Comparison of ENCODE assay signal across 24 cellular contexts in the genomic region with DNA sequence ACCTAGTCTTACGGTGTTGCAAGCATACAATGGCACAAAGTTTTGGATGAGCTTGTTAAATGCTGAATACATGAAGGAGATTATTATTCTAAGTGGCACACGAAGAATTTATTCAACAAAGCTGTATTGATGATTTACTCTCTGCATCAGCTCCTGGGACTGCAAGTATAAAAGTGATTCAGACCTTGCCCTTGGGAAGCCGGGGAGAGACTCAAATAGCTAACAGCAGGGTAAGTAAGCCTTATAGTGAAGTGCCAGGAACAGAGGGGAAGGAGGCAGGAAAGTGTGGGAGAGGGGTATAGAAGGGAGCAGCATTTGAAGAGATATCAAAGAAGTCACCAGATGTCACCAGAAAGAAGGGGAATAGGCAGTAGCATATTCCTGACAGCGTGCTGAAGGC.
A peak's percentile ranks its signal among the peaks of the same experiment; 100 is the strongest.
DNase-seq lines count a peak whose midpoint lies in the region; ATAC-seq and TF ChIP-seq lines count a peak whose summit lies in the region.
"Had no signal": no experiment of that assay in that cellular context is flagged by ENCODE, and none has a peak within 500 bp of the region (broad histone marks: within the 10 kb centered on the region; RNA-seq: fewer than 3 reads in every experiment).

No MANE protein-coding gene starts in this region.

- H3K4ac ChIP-seq in IMR-90 (ENCODE audit: low read depth, low read length): peak overlapping the region; percentile 88

- 81% methylated on average over 2 of the region's 4 CpGs; no CpG with 5 or more reads in 1 of the 2 experiments for WGBS in IMR-90 (ENCODE audit: extremely low coverage in 2 of 2, insufficient read length in 1 of 2), 2 experiments

- no peak for TF ChIP-seq POLR2A in IMR-90 (IDR thresholded peaks at IDR 0.05; ENCODE audit: low read depth, low read length)

- H3K4me3 ChIP-seq in AG10803 (ENCODE audit: low read length): peak overlapping the region; percentile 2
- no peak overlapping the region for H3K4me3 ChIP-seq in IMR-90 (ENCODE audit: insufficient read depth, low read depth, low read length)
- H3K4me3 ChIP-seq in epithelial cell of esophagus (ENCODE audit: low read length): no peak overlapping the region
- H3K4me3 ChIP-seq in neural progenitor cell: no peak overlapping the region
- H3K4me3 ChIP-seq: body of pancreas, prostate gland, suprapubic skin, vagina had no signal

- no peak overlapping the region for H3K4me3 Mint-ChIP-seq in neural progenitor cell
- H3K4me3 Mint-ChIP-seq: activated naive CD8-positive, alpha-beta T cell; CD4-positive, alpha-beta T cell had no signal

- H3K36me3 Mint-ChIP-seq in neural progenitor cell: no peaks in the 10 kb centered on the region

- H2AK5ac ChIP-seq in IMR-90 (ENCODE audit: low read depth, low read length): peak overlapping the region; percentile 97

- dilution Hi-C loops in IMR-90 (cut with HindIII; ENCODE audit: low sequenced_read_pairs, unreplicated experiment): no loop called here

- peak overlapping the region; percentile 6 for H2AFZ ChIP-seq in IMR-90 (replicated peaks; ENCODE audit: low read length, poor library complexity)
- no peak overlapping the region for H2AFZ ChIP-seq in neural progenitor cell (replicated peaks)

- CTCF ChIA-PET in IMR-90 (lab: Yijun Ruan, JAX): interaction anchor here (1.0 kb wide), 1 partner anchor 23 kb away, joined by 3 read pairs; no protein-coding TSS in a partner anchor

- H3K79me1 ChIP-seq in IMR-90 (ENCODE audit: low read depth in 1 of 2, low read length in 2 of 2): peaks cover 11 to 55% of the 10 kb centered on the region in 2 experiments

- H3K9ac ChIP-seq in IMR-90 (ENCODE audit: low read depth, low read length) (peak overlapping the region; percentile 13; the same call in 1 of the 2 replicates), neural progenitor cell (no peak overlapping the region)

- H3K27me3 Mint-ChIP-seq in neural progenitor cell (ENCODE audit: insufficient read depth, low read depth): peaks cover 6% of the 10 kb centered on the region

- H3K79me2 ChIP-seq in neural progenitor cell (ENCODE audit: low read depth): no peaks in the 10 kb centered on the region

- in situ Hi-C loops in IMR-90 (cut with MboI; ENCODE audit: low sequenced_read_pairs): no loop called here

- H3K18ac ChIP-seq in IMR-90 (ENCODE audit: low read depth, low read length): peak overlapping the region; percentile 81; the same call in 1 of the 2 replicates

- TF ChIP-seq RAD21 in IMR-90 (IDR thresholded peaks at IDR 0.05; ENCODE audit: low read length): no peak

- no peaks in the 10 kb centered on the region for H3K9me3 Mint-ChIP-seq in neural progenitor cell
- H3K9me3 Mint-ChIP-seq: CD4-positive, alpha-beta T cell had no signal

- H3K4me2 ChIP-seq in IMR-90 (ENCODE audit: low read depth, low read length) (no peak overlapping the region), neural progenitor cell (no peak overlapping the region)

- ATAC-seq in IMR-90 (ENCODE audit: low read depth) (no peak), GM18502 (IDR thresholded peaks at IDR 0.05; ENCODE audit: poor library complexity, unreplicated experiment) (no peak), HG02763 (IDR thresholded peaks at IDR 0.05; ENCODE audit: unreplicated experiment) (no peak)
- ATAC-seq: body of pancreas had no signal

- TF ChIP-seq CTCF in AG10803 (conservative IDR thresholded peaks at IDR 0.05; ENCODE audit: low read length): no peak
- no peak for TF ChIP-seq CTCF in IMR-90 (conservative IDR thresholded peaks at IDR 0.05; ENCODE audit: low read depth, low read length)
- TF ChIP-seq CTCF in epithelial cell of esophagus (IDR thresholded peaks at IDR 0.05; ENCODE audit: insufficient read depth, low read depth, low read length, missing control alignments): no peak
- TF ChIP-seq CTCF in neural progenitor cell (IDR thresholded peaks at IDR 0.05): no peak

- H4K5ac ChIP-seq in IMR-90 (ENCODE audit: low read depth, low read length): peak overlapping the region; percentile 75

- peak overlapping the region; percentile 41; the same call in 1 of the 2 replicates for H3K23ac ChIP-seq in IMR-90 (ENCODE audit: low read depth, low read length)

- peak overlapping the region; percentile 99 for H4K91ac ChIP-seq in IMR-90 (ENCODE audit: insufficient read depth, low read depth, low read length)

- peak overlapping the region; percentile 57 for H3K27ac Mint-ChIP-seq in neural progenitor cell
- H3K27ac Mint-ChIP-seq: activated naive CD8-positive, alpha-beta T cell; CD4-positive, alpha-beta T cell had no signal

- peaks cover 43% of the 10 kb centered on the region for H3K9me1 ChIP-seq in IMR-90 (ENCODE audit: insufficient read depth, low read length)

- no peak overlapping the region; the same call in 1 of the 2 replicates for H3K56ac ChIP-seq in IMR-90 (ENCODE audit: extremely low read depth, insufficient read depth, low read length)

- H3K9me3 ChIP-seq in IMR-90 (ENCODE audit: control insufficient read depth, insufficient read depth, low read length) (no peaks in the 10 kb centered on the region), neural progenitor cell (ENCODE audit: low read depth) (no peaks in the 10 kb centered on the region)
- H3K9me3 ChIP-seq: body of pancreas, neutrophil, prostate gland, suprapubic skin, vagina had no signal

- H3K36me3 ChIP-seq in IMR-90 (ENCODE audit: control insufficient read depth, insufficient read depth, low read length) (no peaks in the 10 kb centered on the region), neural progenitor cell (no peaks in the 10 kb centered on the region)
- H3K36me3 ChIP-seq: neutrophil, prostate gland, suprapubic skin, vagina had no signal

- H3K14ac ChIP-seq in IMR-90 (replicated peaks; ENCODE audit: low read depth, low read length): peak overlapping the region; percentile 83

- peak overlapping the region; percentile 95 for H2BK20ac ChIP-seq in IMR-90 (ENCODE audit: low read depth, low read length)

- no peaks in the 10 kb centered on the region for H3K27me3 ChIP-seq in IMR-90 (ENCODE audit: control insufficient read depth, insufficient read depth, low read length)
- no peaks in the 10 kb centered on the region for H3K27me3 ChIP-seq in neural progenitor cell
- H3K27me3 ChIP-seq: body of pancreas, neutrophil, suprapubic skin, vagina had no signal

- peaks cover 5% of the 10 kb centered on the region for H3K4me1 Mint-ChIP-seq in neural progenitor cell

- intact Hi-C loops in IMR-90 (cut with micrococcal nuclease): no loop called here

- POLR2A ChIA-PET in IMR-90 (lab: Charles Lee; ENCODE audit: unreplicated experiment): interaction anchor here (0.6 kb wide), 1 partner anchor 12 kb away, joined by 3 read pairs; no protein-coding TSS in a partner anchor

- H4K20me1 ChIP-seq in IMR-90 (ENCODE audit: insufficient read depth, low read length) (no peaks in the 10 kb centered on the region), neural progenitor cell (ENCODE audit: low read depth) (no peaks in the 10 kb centered on the region)

- BruUV-seq in IMR-90 (replicated peaks; lab: Mats Ljungman, UMichigan): no TSS peak

- H4K8ac ChIP-seq in IMR-90 (ENCODE audit: low read depth in 2 of 2, low read length in 2 of 2): peak overlapping the region in 1 of 2 experiments; percentile 95; a peak in 1 of 4 replicates

- peak overlapping the region; percentile 95; the same call in 1 of the 3 replicates for H2BK15ac ChIP-seq in IMR-90 (ENCODE audit: low read depth, low read length)

- peak overlapping the region; percentile 56 for H2AK9ac ChIP-seq in IMR-90 (replicated peaks; ENCODE audit: low read depth, low read length, poor library complexity)

- no peaks in the 10 kb centered on the region for H3F3A ChIP-seq in neural progenitor cell (ENCODE audit: low read depth)

- peak overlapping the region; percentile 32 for H3K27ac ChIP-seq in IMR-90 (ENCODE audit: insufficient read depth, low read length)
- no peak overlapping the region for H3K27ac ChIP-seq in neural progenitor cell
- H3K27ac ChIP-seq: body of pancreas, neutrophil, prostate gland, RWPE1, vagina had no signal

- H2BK5ac ChIP-seq in IMR-90 (ENCODE audit: low read depth, low read length, poor library complexity, severe bottlenecking): peak overlapping the region; percentile 83

- H2BK120ac ChIP-seq in IMR-90 (ENCODE audit: low read depth, low read length): peak overlapping the region; percentile 99

- DNase-seq in AG10803 (ENCODE audit: low read depth) (peak; percentile 56), IMR-90 (peak; percentile 62), epithelial cell of esophagus (ENCODE audit: low read depth) (peak; percentile 33), neural progenitor cell (ENCODE audit: low spot score) (no peak), NCI-H446 (lab: John Stamatoyannopoulos, UW) (no peak)
- DNase-seq in activated CD4-positive, alpha-beta T cell treated with anti-CD3 and anti-CD28 coated beads, Interleukin-2, amount 50 U/mL, for 48 hours: no peak
- DNase-seq: ACHN; activated CD4-positive, alpha-beta T cell treated with anti-CD3 and anti-CD28 coated beads, Interleukin-2, amount 50 U/mL, for 1 hour; body of pancreas; CD4-positive, alpha-beta T cell; DMS 273 treated with DMSO at 0.1 percent for 48 hours; effector CD4-positive, alpha-beta T cell; NCI-H1105; NCI-H2081; NCI-H226; NCI-H774 had no signal

- H3K4me1 ChIP-seq in IMR-90 (ENCODE audit: control insufficient read depth, insufficient read depth, low read length) (peaks cover 37% of the 10 kb centered on the region), neural progenitor cell (no peaks in the 10 kb centered on the region)
- H3K4me1 ChIP-seq: body of pancreas, prostate gland had no signal

TF ChIP-seq in IMR-90, 13 proteins besides CTCF, POLR2A, EP300 and RAD21:
- TF ChIP-seq SMC3 (IDR thresholded peaks at IDR 0.05; ENCODE audit: low read depth, low read length): no peak

Comparison
In these comparisons a context has a peak if more than half of its experiments do, and no peak if none do; other contexts are left out.
1. DNase-seq: peak in AG10803 (single experiment), IMR-90 (single experiment) and epithelial cell of esophagus (single experiment); none in neural progenitor cell (single experiment), NCI-H446 (0 of 2) and activated CD4-positive, alpha-beta T cell treated with anti-CD3 and anti-CD28 coated beads, Interleukin-2, amount 50 U/mL, for 48 hours (0 of 2).